15 cellular contexts compared by ENCODE assay signal in genomic region chr11:71250512-71251158, GRCh38. TPM values are rescaled to one million over a fixed set of nuclear protein-coding genes. Genes with fewer than 3 reads are reported as not detected.
DNase-seq lines count a peak whose midpoint lies in the region; ATAC-seq, FAIRE-seq and TF ChIP-seq lines count a peak whose summit lies in the region.
"Had no signal": no experiment of that assay in that cellular context is flagged by ENCODE, and none has a peak within 500 bp of the region (broad histone marks: within the 10 kb centered on the region; RNA-seq: fewer than 3 reads in every experiment).

No MANE protein-coding gene starts in this region.

- DNase-seq in neural progenitor cell (ENCODE audit: low spot score), result peak; percentile 27
- no peak for DNase-seq in medulla oblongata (ENCODE audit: extremely low spot score)
- DNase-seq in cerebellar cortex (ENCODE audit: low spot score), result no peak
- no peak for DNase-seq in D721Med (ENCODE audit: insufficient read length, low spot score)
- no peak for DNase-seq in sciatic nerve (ENCODE audit: low spot score)
- DNase-seq: activated CD8-positive, alpha-beta memory T cell treated with anti-CD3 and anti-CD28 coated beads for 24 hours; AML-193; NCI-H748 treated with DMSO at 0.1 percent for 48 hours had no signal

- H3K36me3 ChIP-seq in BLaER1, result no peaks in the 10 kb centered on the region
- no peaks in the 10 kb centered on the region for H3K36me3 ChIP-seq in neural progenitor cell
- H3K36me3 ChIP-seq: right atrium auricular region had no signal

- H3K27me3 Mint-ChIP-seq in neural progenitor cell (ENCODE audit: insufficient read depth, low read depth), result peaks cover 56% of the 10 kb centered on the region

- peak overlapping the region; percentile 75 for H3K4me3 Mint-ChIP-seq in neural progenitor cell

- no peaks in the 10 kb centered on the region for H3K79me2 ChIP-seq in neural progenitor cell (ENCODE audit: low read depth)

- H3K27ac ChIP-seq in BLaER1 (no peak overlapping the region), neural progenitor cell (no peak overlapping the region)
- H3K27ac ChIP-seq: GM23248, right atrium auricular region had no signal

- H3K27me3 ChIP-seq in BLaER1, result peaks cover 89% of the 10 kb centered on the region
- H3K27me3 ChIP-seq in neural progenitor cell, result peaks cover 78% of the 10 kb centered on the region

- H3K4me2 ChIP-seq in BLaER1, result peak overlapping the region; percentile 99
- H3K4me2 ChIP-seq in neural progenitor cell, result peak overlapping the region; percentile 90

- no peak overlapping the region for H3K27ac Mint-ChIP-seq in neural progenitor cell

- H3F3A ChIP-seq in neural progenitor cell (ENCODE audit: low read depth), result peaks cover 41% of the 10 kb centered on the region

- no peak for TF ChIP-seq CTCF in WI38 (IDR thresholded peaks at IDR 0.05; ENCODE audit: low read depth, low read length)
- TF ChIP-seq CTCF in neural progenitor cell (IDR thresholded peaks at IDR 0.05), result no peak
- no peak for TF ChIP-seq CTCF in D721Med (IDR thresholded peaks at IDR 0.05; ENCODE audit: insufficient read depth, missing control alignments)

- FAIRE-seq in D721Med (lab: Jason Lieb, UNC), result no peak
- FAIRE-seq: endothelial cell of umbilical vein had no signal

- no peak overlapping the region for H3K9ac ChIP-seq in BLaER1
- H3K9ac ChIP-seq in neural progenitor cell, result no peak overlapping the region
- H3K9ac ChIP-seq: GM23248 had no signal

- H2AFZ ChIP-seq in neural progenitor cell (replicated peaks), result no peak overlapping the region
- H2AFZ ChIP-seq: GM23248 had no signal

- no peak for ATAC-seq in sciatic nerve
- ATAC-seq: SK-N-SH treated with all-trans-retinoic acid at 6 μM for 48 hours had no signal

- peaks cover 34% of the 10 kb centered on the region for H3K4me1 Mint-ChIP-seq in neural progenitor cell

- peaks cover 2% of the 10 kb centered on the region for H3K9me3 Mint-ChIP-seq in neural progenitor cell

- peaks cover 31% of the 10 kb centered on the region for H3K4me1 ChIP-seq in BLaER1
- H3K4me1 ChIP-seq in neural progenitor cell, result peaks cover 36% of the 10 kb centered on the region

- intact Hi-C loops in sciatic nerve (cut with DNase I), result no loop called here

- H4K20me1 ChIP-seq in BLaER1, result peaks cover 62% of the 10 kb centered on the region
- peaks cover 25% of the 10 kb centered on the region for H4K20me1 ChIP-seq in neural progenitor cell (ENCODE audit: low read depth)

- peak overlapping the region; percentile 67 for H3K4me3 ChIP-seq in BLaER1
- H3K4me3 ChIP-seq in WI38 (ENCODE audit: low read depth, low read length), result peak overlapping the region; percentile 85
- H3K4me3 ChIP-seq in iPS-11a (ENCODE audit: low read depth, low read length), result peak overlapping the region; percentile 82
- H3K4me3 ChIP-seq in neural progenitor cell, result peak overlapping the region; percentile 63

- H3K9me3 ChIP-seq in BLaER1 (no peaks in the 10 kb centered on the region), neural progenitor cell (ENCODE audit: low read depth) (no peaks in the 10 kb centered on the region)
- H3K9me3 ChIP-seq: right atrium auricular region had no signal

- H3K36me3 Mint-ChIP-seq in neural progenitor cell, result no peaks in the 10 kb centered on the region

RNA-seq across cellular contexts. Expression of gene SHANK2, which starts 1.7 kb away (rescaled TPM):
- total RNA-seq in neural progenitor cell (ENCODE audit: low replicate concordance) (8.1 TPM in 2 replicates), sciatic nerve (3.7 TPM)
- total RNA-seq: endothelial cell of umbilical vein had no signal
